Comparison of ENCODE assay signal across 8 cellular contexts in the genomic region with DNA sequence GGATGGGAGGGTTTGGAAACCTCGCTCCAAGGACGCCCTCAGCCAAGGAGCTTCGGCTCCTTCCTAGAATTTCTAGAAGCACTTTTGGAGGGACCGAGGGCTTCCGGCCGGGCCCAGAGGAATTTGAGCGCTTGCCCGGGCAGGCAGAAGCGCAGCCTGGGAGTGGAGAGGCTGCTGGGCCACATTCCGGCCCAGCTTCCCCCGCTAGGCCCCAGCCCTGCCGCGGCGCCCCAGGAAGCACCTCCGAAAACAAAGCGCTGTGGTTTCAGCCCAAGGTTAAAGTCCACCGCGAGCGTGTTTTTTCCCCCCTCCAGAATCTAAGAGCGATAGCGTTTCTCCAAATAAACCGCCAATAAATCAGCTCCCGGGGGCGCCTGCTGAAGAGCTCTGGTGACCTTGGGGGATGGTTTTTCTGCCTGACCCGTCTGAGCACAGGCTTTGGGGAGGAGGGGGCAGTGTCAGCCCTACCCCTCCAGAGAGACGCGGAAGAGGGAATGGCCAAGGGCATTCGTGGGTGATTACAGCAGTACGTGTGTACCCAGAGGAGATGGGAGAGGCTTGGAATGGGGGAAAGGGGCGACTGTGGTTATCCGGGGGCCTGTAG. TPM values are rescaled to one million over a fixed set of nuclear protein-coding genes. Genes with fewer than 3 reads are reported as not detected.
DNase-seq lines count a peak whose midpoint lies in the region; ATAC-seq, FAIRE-seq and TF ChIP-seq lines count a peak whose summit lies in the region.

No MANE protein-coding gene starts in this region.

- peaks cover 43% of the 10 kb centered on the region for H3K4me1 ChIP-seq in CD4-positive, CD25-positive, alpha-beta regulatory T cell (ENCODE audit: control insufficient read depth, insufficient read depth, low read length, poor library complexity, severe bottlenecking)
- H3K4me1 ChIP-seq in astrocyte (ENCODE audit: insufficient read depth, low read length) (peaks cover 31% of the 10 kb centered on the region), skeletal muscle tissue (ENCODE audit: control insufficient read depth in 3 of 3, insufficient read depth in 3 of 3, low read length in 3 of 3) (peaks cover 23 to 36% (median 28%) of the 10 kb centered on the region in 3 donors)

- peaks cover 42% of the 10 kb centered on the region for H4K20me1 ChIP-seq in astrocyte (ENCODE audit: insufficient read depth, low read length)

- H3K4me2 ChIP-seq in astrocyte (ENCODE audit: low read length): peak overlapping the region; percentile 84

- peaks cover 17% of the 10 kb centered on the region for H3K27me3 ChIP-seq in CD4-positive, CD25-positive, alpha-beta regulatory T cell (ENCODE audit: control insufficient read depth, insufficient read depth, low read length)
- no peaks in the 10 kb centered on the region for H3K27me3 ChIP-seq in astrocyte (ENCODE audit: insufficient read depth, low read length)
- H3K27me3 ChIP-seq in skeletal muscle tissue (ENCODE audit: control insufficient read depth in 3 of 3, insufficient read depth in 3 of 3, low read length in 3 of 3): no peaks in the 10 kb centered on the region

- DNase-seq in CD4-positive, CD25-positive, alpha-beta regulatory T cell: no peak
- DNase-seq in astrocyte (ENCODE audit: low read depth) (peak; percentile 50), NCI-H1930 (lab: John Stamatoyannopoulos, UW) (no peak), AG20443 (ENCODE audit: low spot score) (no peak)
- no peak for DNase-seq in stimulated activated naive CD4-positive, alpha-beta T cell treated with Interleukin-2 at 50 U/mL for 16 hours (lab: John Stamatoyannopoulos, UW)

- peak overlapping the region in 3 of 4 donors; percentile 46 to 61 (median 49) for H3K4me3 Mint-ChIP-seq in CD4-positive, CD25-positive, alpha-beta regulatory T cell
- peak overlapping the region; percentile 97 for H3K4me3 Mint-ChIP-seq in astrocyte (ENCODE audit: unreplicated experiment)

- H3K27me3 Mint-ChIP-seq in CD4-positive, CD25-positive, alpha-beta regulatory T cell: peaks cover 77% of the 10 kb centered on the region
- H3K27me3 Mint-ChIP-seq in astrocyte (ENCODE audit: low read depth, unreplicated experiment): no peaks in the 10 kb centered on the region

- H3K4me3 ChIP-seq in CD4-positive, CD25-positive, alpha-beta regulatory T cell (ENCODE audit: low read depth, low read length): no peak overlapping the region
- peak overlapping the region; percentile 83 for H3K4me3 ChIP-seq in astrocyte (ENCODE audit: insufficient read depth, low read depth, low read length)
- peak overlapping the region; percentile 82 for H3K4me3 ChIP-seq in iPS-18c (ENCODE audit: insufficient read depth, low read depth, low read length)
- H3K4me3 ChIP-seq in skeletal muscle tissue (ENCODE audit: low read length in 3 of 3): peak overlapping the region; percentile 91 to 94 (median 92)

- no peaks in the 10 kb centered on the region for H3K9me3 ChIP-seq in CD4-positive, CD25-positive, alpha-beta regulatory T cell (ENCODE audit: control insufficient read depth in 2 of 2, low read length in 2 of 2)
- H3K9me3 ChIP-seq in astrocyte (ENCODE audit: insufficient read depth, low read depth, low read length) (no peaks in the 10 kb centered on the region), iPS-18c (ENCODE audit: control insufficient read depth, insufficient read depth, low read length) (peaks cover 5% of the 10 kb centered on the region), skeletal muscle tissue (ENCODE audit: control insufficient read depth in 3 of 3, low read length in 3 of 3) (peaks cover 0 to 4% (median 0%) of the 10 kb centered on the region in 3 donors)

- peak overlapping the region; percentile 29 for H2AFZ ChIP-seq in astrocyte (ENCODE audit: low read depth, low read length)

- H3K27ac ChIP-seq in CD4-positive, CD25-positive, alpha-beta regulatory T cell (ENCODE audit: insufficient read depth, low read length, poor library complexity, severe bottlenecking): no peak overlapping the region
- H3K27ac ChIP-seq in astrocyte (ENCODE audit: low read depth, low read length) (peak overlapping the region; percentile 64), skeletal muscle tissue (ENCODE audit: low read depth, low read length) (peak overlapping the region; percentile 97)

- H3K27ac Mint-ChIP-seq in CD4-positive, CD25-positive, alpha-beta regulatory T cell: peak overlapping the region in 1 of 3 donors; percentile 88
- peak overlapping the region; percentile 95 for H3K27ac Mint-ChIP-seq in astrocyte (ENCODE audit: unreplicated experiment)

- H3K36me3 ChIP-seq in CD4-positive, CD25-positive, alpha-beta regulatory T cell (ENCODE audit: control insufficient read depth, insufficient read depth, low read length): no peaks in the 10 kb centered on the region
- H3K36me3 ChIP-seq in astrocyte (ENCODE audit: insufficient read depth, low read length) (no peaks in the 10 kb centered on the region), skeletal muscle tissue (ENCODE audit: control insufficient read depth in 3 of 3, insufficient read depth in 3 of 3, low read length in 3 of 3) (peaks cover 0 to 7% (median 2%) of the 10 kb centered on the region in 3 donors)

- ATAC-seq in CD4-positive, CD25-positive, alpha-beta regulatory T cell (ENCODE audit: low read depth in 2 of 2): no peak
- peak; percentile 31 for ATAC-seq in HG02798 (IDR thresholded peaks at IDR 0.05; ENCODE audit: poor library complexity, unreplicated experiment)

- H3K9me3 Mint-ChIP-seq in CD4-positive, CD25-positive, alpha-beta regulatory T cell: peaks cover 0 to 8% (median 3%) of the 10 kb centered on the region in 7 donors
- H3K9me3 Mint-ChIP-seq in astrocyte (ENCODE audit: unreplicated experiment): no peaks in the 10 kb centered on the region

- peaks cover 0 to 40% (median 10%) of the 10 kb centered on the region in 4 donors for H3K4me1 Mint-ChIP-seq in CD4-positive, CD25-positive, alpha-beta regulatory T cell
- H3K4me1 Mint-ChIP-seq in astrocyte (ENCODE audit: low read depth, unreplicated experiment): peaks cover 10% of the 10 kb centered on the region

- no peak for TF ChIP-seq CTCF in astrocyte (IDR thresholded peaks at IDR 0.05; ENCODE audit: insufficient read depth, low read depth, low read length)

- H3K36me3 Mint-ChIP-seq in CD4-positive, CD25-positive, alpha-beta regulatory T cell: peaks cover 4% of the 10 kb centered on the region
- H3K36me3 Mint-ChIP-seq in astrocyte (ENCODE audit: low read depth, unreplicated experiment): peaks cover 15% of the 10 kb centered on the region

- H3K79me2 ChIP-seq in astrocyte (ENCODE audit: insufficient read depth, low read length): peaks cover 83% of the 10 kb centered on the region

- peak overlapping the region; percentile 97 for H3K9ac ChIP-seq in astrocyte (ENCODE audit: low read length)
- H3K9ac ChIP-seq in skeletal muscle tissue (ENCODE audit: low read depth in 1 of 3, low read length in 3 of 3): peak overlapping the region; percentile 79 to 99 (median 99)

- no peak for FAIRE-seq in astrocyte (lab: Jason Lieb, UNC)

RNA-seq across cellular contexts. Expression of a gene that starts 5.7 kb away (rescaled TPM):
- 80.1 TPM for total RNA-seq in CD4-positive, CD25-positive, alpha-beta regulatory T cell
- under 1 TPM; 0.17 to 0.78 (median 0.59) TPM for polyA plus RNA-seq in CD4-positive, CD25-positive, alpha-beta regulatory T cell
- total RNA-seq in astrocyte (77.8 and 84.3 TPM in 2 replicates), skeletal muscle tissue (25.6 TPM)
